ENCODE assay signal across 25 cellular contexts in the genomic region with DNA sequence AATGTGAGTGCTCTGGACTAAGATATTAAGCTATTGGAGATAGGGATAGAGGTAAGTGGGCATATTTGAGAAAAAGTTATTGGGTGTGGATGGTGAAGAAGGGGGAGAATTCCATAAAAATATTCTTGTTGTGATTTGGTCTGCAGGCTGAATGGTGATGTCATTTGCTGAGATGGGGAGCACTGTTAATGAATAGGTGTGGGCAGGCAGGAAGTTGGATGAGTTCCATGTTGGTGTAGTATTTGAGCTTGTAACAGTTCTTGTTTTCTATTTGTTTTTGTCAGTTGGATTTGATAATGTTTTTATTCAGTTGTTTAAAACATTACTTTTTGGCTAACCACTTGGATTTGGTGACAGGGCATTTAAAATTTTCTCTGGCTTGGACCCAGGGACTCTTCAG.
DNase-seq lines count a peak whose midpoint lies in the region; ATAC-seq, FAIRE-seq and TF ChIP-seq lines count a peak whose summit lies in the region.
"Had no signal": no experiment of that assay in that cellular context is flagged by ENCODE, and none has a peak within 500 bp of the region (broad histone marks: within the 10 kb centered on the region; RNA-seq: fewer than 3 reads in every experiment).

No MANE protein-coding gene starts in this region.

- H3K4me2 ChIP-seq in HepG2 (ENCODE audit: low read depth, low read length): no peak overlapping the region
- H3K4me2 ChIP-seq in astrocyte (ENCODE audit: low read length): no peak overlapping the region
- H3K4me2 ChIP-seq: A549 had no signal

- no peak overlapping the region for H3K4me3 Mint-ChIP-seq in astrocyte (ENCODE audit: unreplicated experiment)
- H3K4me3 Mint-ChIP-seq: CD4-positive, alpha-beta memory T cell had no signal

- H3K27ac ChIP-seq in HepG2 (ENCODE audit: extremely low read length, insufficient read depth, low read length) (no peak overlapping the region), right lobe of liver (no peak overlapping the region), astrocyte (ENCODE audit: low read depth, low read length) (no peak overlapping the region)
- H3K27ac ChIP-seq: A549, RWPE1 had no signal

- H4K20me1 ChIP-seq in HepG2 (ENCODE audit: insufficient read depth, low read length): no peaks in the 10 kb centered on the region
- H4K20me1 ChIP-seq in astrocyte (ENCODE audit: insufficient read depth, low read length): no peaks in the 10 kb centered on the region

- no peak for DNase-seq in HepG2 (ENCODE audit: low spot score)
- no peak for DNase-seq in right lobe of liver
- DNase-seq in astrocyte (ENCODE audit: low read depth): peak; percentile 6
- DNase-seq in glomerular visceral epithelial cell (ENCODE audit: extremely low spot score): peak; percentile 13
- no peak for DNase-seq in NCI-H526 treated with DMSO at 0.1 percent for 48 hours (lab: John Stamatoyannopoulos, UW)
- DNase-seq in COLO829 (ENCODE audit: low spot score): no peak
- DNase-seq: AML-193; C1 segment of cervical spinal cord; Caco-2; CD4-positive, alpha-beta memory T cell; DMS79 treated with DMSO at 0.1 percent for 48 hours; GF-D8; Kasumi-1; MV-4-11; NCI-H2171; NCI-H226; NCI-H510A treated with DMSO at 0.1 percent for 48 hours; NCI-H774; SHP77; T-helper 1 cell had no signal

- in situ Hi-C loops in HepG2 (cut with HindIII; ENCODE audit: extremely low pct_ligation_motif_present, low pct_unique_long_range_greater_than_20kb): no loop called here

- POLR2A ChIA-PET in HepG2 (lab: Yijun Ruan, JAX): no interaction called here

- TF ChIP-seq EP300 in HepG2 (IDR thresholded peaks at IDR 0.05; ENCODE audit: low read depth in 2 of 2, low read length in 2 of 2) (no peak), HepG2 (CRISPR knock-in tag; IDR thresholded peaks at IDR 0.05; ENCODE audit: borderline replicate concordance) (no peak)

- H3K27ac Mint-ChIP-seq in astrocyte (ENCODE audit: unreplicated experiment): no peak overlapping the region
- H3K27ac Mint-ChIP-seq: CD4-positive, alpha-beta memory T cell had no signal

- H3K27me3 ChIP-seq in HepG2 (ENCODE audit: control insufficient read depth in 1 of 2, insufficient read depth in 2 of 2, low read length in 2 of 2) (no peaks in the 10 kb centered on the region), right lobe of liver (no peaks in the 10 kb centered on the region), astrocyte (ENCODE audit: insufficient read depth, low read length) (no peaks in the 10 kb centered on the region)

- no peak for TF ChIP-seq RAD21 in HepG2 (CRISPR knock-in tag; IDR thresholded peaks at IDR 0.05)

- H3K9ac ChIP-seq in HepG2 (ENCODE audit: insufficient read depth, low read depth, low read length) (no peak overlapping the region), astrocyte (ENCODE audit: low read length) (no peak overlapping the region)

- CTCF ChIA-PET in HepG2 (lab: Yijun Ruan, JAX; ENCODE audit: low intra/inter-chr PET ratio, low total read pairs): no interaction called here

- no peaks in the 10 kb centered on the region for H3K4me1 Mint-ChIP-seq in astrocyte (ENCODE audit: low read depth, unreplicated experiment)
- H3K4me1 Mint-ChIP-seq: CD4-positive, alpha-beta memory T cell had no signal

- H2AFZ ChIP-seq in HepG2 (ENCODE audit: low read length) (no peak overlapping the region), astrocyte (ENCODE audit: low read depth, low read length) (no peak overlapping the region)

- intact Hi-C loops in HepG2 (cut with micrococcal nuclease; ENCODE audit: unreplicated experiment) (no loop called here), right lobe of liver (cut with DNase I) (no loop called here)

- H3K4me1 ChIP-seq in HepG2 (ENCODE audit: insufficient read depth, low read length) (no peaks in the 10 kb centered on the region), right lobe of liver (no peaks in the 10 kb centered on the region), astrocyte (ENCODE audit: insufficient read depth, low read length) (no peaks in the 10 kb centered on the region)
- H3K4me1 ChIP-seq: A549, Caco-2 had no signal

- no TSS peak for BruUV-seq in HepG2 (replicated peaks; lab: Mats Ljungman, UMichigan)

- TF ChIP-seq POLR2A in HepG2 (IDR thresholded peaks at IDR 0.05; ENCODE audit: insufficient read depth in 1 of 2, low read depth in 2 of 2, low read length in 2 of 2) (no peak), right lobe of liver (IDR thresholded peaks at IDR 0.05) (no peak)

- no peak for ATAC-seq in HepG2
- ATAC-seq in right lobe of liver: no peak
- no peak for ATAC-seq in GM21723 (IDR thresholded peaks at IDR 0.05; ENCODE audit: unreplicated experiment)
- ATAC-seq: A549, K562 had no signal

- FAIRE-seq in HepG2 (lab: Jason Lieb, UNC) (no peak), astrocyte (lab: Jason Lieb, UNC) (no peak)
- FAIRE-seq: A549, GM12891, K562 had no signal

- no peak overlapping the region for H3K4me3 ChIP-seq in HepG2 (replicated peaks in 1 of 3; ENCODE audit: insufficient read depth in 1 of 3, low read depth in 2 of 3, low read length in 3 of 3)
- H3K4me3 ChIP-seq in right lobe of liver: no peak overlapping the region
- no peak overlapping the region for H3K4me3 ChIP-seq in astrocyte (ENCODE audit: insufficient read depth, low read depth, low read length)
- H3K4me3 ChIP-seq: A549, K562 had no signal

- no peaks in the 10 kb centered on the region for H3K36me3 Mint-ChIP-seq in astrocyte (ENCODE audit: low read depth, unreplicated experiment)
- H3K36me3 Mint-ChIP-seq: CD4-positive, alpha-beta memory T cell had no signal

- no peaks in the 10 kb centered on the region for H3K9me3 Mint-ChIP-seq in astrocyte (ENCODE audit: unreplicated experiment)

- H3K36me3 ChIP-seq in HepG2 (replicated peaks in 1 of 2; ENCODE audit: control insufficient read depth in 1 of 2, insufficient read depth in 2 of 2, low read length in 2 of 2): no peaks in the 10 kb centered on the region
- no peaks in the 10 kb centered on the region for H3K36me3 ChIP-seq in right lobe of liver
- no peaks in the 10 kb centered on the region for H3K36me3 ChIP-seq in astrocyte (ENCODE audit: insufficient read depth, low read length)

- no peaks in the 10 kb centered on the region for H3K79me2 ChIP-seq in HepG2 (ENCODE audit: insufficient read depth, low read length)
- H3K79me2 ChIP-seq in astrocyte (ENCODE audit: insufficient read depth, low read length): no peaks in the 10 kb centered on the region

- TF ChIP-seq CTCF in HepG2 (CRISPR knock-in tag; IDR thresholded peaks at IDR 0.05) (no peak), right lobe of liver (IDR thresholded peaks at IDR 0.05) (no peak), astrocyte (IDR thresholded peaks at IDR 0.05; ENCODE audit: insufficient read depth, low read depth, low read length) (no peak)

- H3K9me3 ChIP-seq in HepG2 (ENCODE audit: low read length): no peaks in the 10 kb centered on the region
- no peaks in the 10 kb centered on the region for H3K9me3 ChIP-seq in right lobe of liver
- H3K9me3 ChIP-seq in astrocyte (ENCODE audit: insufficient read depth, low read depth, low read length): no peaks in the 10 kb centered on the region
- H3K9me3 ChIP-seq: A549, Caco-2 had no signal

- H3K27me3 Mint-ChIP-seq in astrocyte (ENCODE audit: low read depth, unreplicated experiment): peaks cover 6% of the 10 kb centered on the region
- H3K27me3 Mint-ChIP-seq: CD4-positive, alpha-beta memory T cell had no signal

TF ChIP-seq in HepG2, 621 proteins besides CTCF, POLR2A, EP300 and RAD21:
- no peak for TF ChIP-seq CREM (IDR thresholded peaks at IDR 0.05)
- TF ChIP-seq CREM (CRISPR knock-in tag; IDR thresholded peaks at IDR 0.05): no peak
- TF ChIP-seq ATF7 (IDR thresholded peaks at IDR 0.05): peak; percentile 42
- TF ChIP-seq ATF7 (CRISPR knock-in tag; IDR thresholded peaks at IDR 0.05): no peak

Comparison
In these comparisons a context has a peak if more than half of its experiments do, and no peak if none do; other contexts are left out.
1. DNase-seq: peak in astrocyte (single experiment) and glomerular visceral epithelial cell (single experiment); none in HepG2 (single experiment), right lobe of liver (0 of 3), NCI-H526 treated with DMSO at 0.1 percent for 48 hours (single experiment) and COLO829 (single experiment).